In genomic region chr12:75007133-75007532, GRCh38 we compare ENCODE assay signal across 23 cellular contexts.
"Had no signal": no experiment of that assay in that cellular context is flagged by ENCODE, and none has a peak within 500 bp of the region (broad histone marks: within the 10 kb centered on the region; RNA-seq: fewer than 3 reads in every experiment).

No MANE protein-coding gene starts in this region.

- H3K4me3 Mint-ChIP-seq: mesothelial cell of epicardium; naive thymus-derived CD4-positive, alpha-beta T cell; natural killer cell treated with Interleukin-12 subunit alpha and Interleukin-12 subunit beta and Interleukin-15 and Interleukin-18, amount 100 ng/mL, for 72 hours; stimulated activated effector memory CD8-positive, alpha-beta T cell treated with anti-CD3 and anti-CD28 coated beads, Interleukin-12 subunit alpha, Interleukin-12 subunit beta, amount 100 ng/mL, for 72 hours; stimulated activated naive CD8-positive, alpha-beta T cell treated with anti-CD3 and anti-CD28 coated beads, Interleukin-15, Interleukin-2, amounts not matched to agents 100 ng/mL and 50 ng/mL, for 24 hours had no signal

- H3K27me3 Mint-ChIP-seq: natural killer cell treated with Interleukin-12 subunit alpha and Interleukin-12 subunit beta and Interleukin-15 and Interleukin-18, amount 100 ng/mL, for 72 hours; stimulated activated naive CD8-positive, alpha-beta T cell treated with anti-CD3 and anti-CD28 coated beads, Interleukin-15, Interleukin-2, amounts not matched to agents 100 ng/mL and 50 ng/mL, for 24 hours had no signal

- H3K9me3 Mint-ChIP-seq: stimulated activated naive CD8-positive, alpha-beta T cell treated with anti-CD3 and anti-CD28 coated beads, Interleukin-15, Interleukin-2, amounts not matched to agents 100 ng/mL and 50 ng/mL, for 24 hours had no signal

- H3K9me3 ChIP-seq: mucosa of descending colon, right atrium auricular region, thoracic aorta, tibial artery, upper lobe of right lung had no signal

- H3K27ac ChIP-seq: left ventricle myocardium inferior, parathyroid adenoma, right atrium auricular region, skin epidermis, spleen, suprapubic skin, thoracic aorta, tibial artery, upper lobe of right lung had no signal

- H3K36me3 Mint-ChIP-seq: naive thymus-derived CD4-positive, alpha-beta T cell; natural killer cell treated with Interleukin-12 subunit alpha and Interleukin-12 subunit beta and Interleukin-15 and Interleukin-18, amount 100 ng/mL, for 72 hours; stimulated activated effector memory CD8-positive, alpha-beta T cell treated with anti-CD3 and anti-CD28 coated beads, Interleukin-12 subunit alpha, Interleukin-12 subunit beta, amount 100 ng/mL, for 72 hours had no signal

- FAIRE-seq: urothelium cell line had no signal

- H3K9ac ChIP-seq: parathyroid adenoma had no signal

- H3K27ac Mint-ChIP-seq: mesothelial cell of epicardium; naive thymus-derived CD4-positive, alpha-beta T cell; natural killer cell treated with Interleukin-12 subunit alpha and Interleukin-12 subunit beta and Interleukin-15 and Interleukin-18, amount 100 ng/mL, for 72 hours; stimulated activated effector memory CD8-positive, alpha-beta T cell treated with anti-CD3 and anti-CD28 coated beads, Interleukin-12 subunit alpha, Interleukin-12 subunit beta, amount 100 ng/mL, for 72 hours; stimulated activated naive CD8-positive, alpha-beta T cell treated with anti-CD3 and anti-CD28 coated beads, Interleukin-15, Interleukin-2, amounts not matched to agents 100 ng/mL and 50 ng/mL, for 24 hours had no signal

- H3K4me3 ChIP-seq: left ventricle myocardium inferior, lung, mucosa of descending colon, right atrium auricular region, skin epidermis, spleen, suprapubic skin, thoracic aorta, tibial artery, upper lobe of right lung had no signal

- H3K27me3 ChIP-seq: right atrium auricular region, spleen, suprapubic skin, tibial artery, upper lobe of right lung had no signal

- H3K79me2 ChIP-seq: parathyroid adenoma had no signal

- H3K4me1 ChIP-seq: left ventricle myocardium inferior, parathyroid adenoma, right atrium auricular region, spleen, suprapubic skin, tibial artery, upper lobe of right lung had no signal

- H2AFZ ChIP-seq: parathyroid adenoma had no signal

- DNase-seq: islet precursor cell; left ventricle myocardium inferior; mesendoderm; mucosa of descending colon; naive thymus-derived CD4-positive, alpha-beta T cell; spleen; stimulated activated CD4-positive, alpha-beta T cell treated with anti-CD3 and anti-CD28 coated beads, Interleukin-4, amount 100 ng/mL, for 24 hours; stimulated activated naive CD4-positive, alpha-beta T cell; tibial artery; trophoblast cell; upper lobe of right lung had no signal

- ATAC-seq: mucosa of descending colon; naive thymus-derived CD4-positive, alpha-beta T cell; natural killer cell treated with Interleukin-12 subunit alpha and Interleukin-12 subunit beta and Interleukin-15 and Interleukin-18, amount 100 ng/mL, for 72 hours; sciatic nerve; stimulated activated effector memory CD8-positive, alpha-beta T cell treated with anti-CD3 and anti-CD28 coated beads, Interleukin-12 subunit alpha, Interleukin-12 subunit beta, amount 100 ng/mL, for 72 hours; upper lobe of right lung had no signal

- H3K4me1 Mint-ChIP-seq: naive thymus-derived CD4-positive, alpha-beta T cell; stimulated activated effector memory CD8-positive, alpha-beta T cell treated with anti-CD3 and anti-CD28 coated beads, Interleukin-12 subunit alpha, Interleukin-12 subunit beta, amount 100 ng/mL, for 72 hours had no signal

- H3K36me3 ChIP-seq: left ventricle myocardium inferior, right atrium auricular region, spleen, suprapubic skin, thoracic aorta, tibial artery, upper lobe of right lung had no signal
